31 cellular contexts compared by ENCODE assay signal in the genomic region with DNA sequence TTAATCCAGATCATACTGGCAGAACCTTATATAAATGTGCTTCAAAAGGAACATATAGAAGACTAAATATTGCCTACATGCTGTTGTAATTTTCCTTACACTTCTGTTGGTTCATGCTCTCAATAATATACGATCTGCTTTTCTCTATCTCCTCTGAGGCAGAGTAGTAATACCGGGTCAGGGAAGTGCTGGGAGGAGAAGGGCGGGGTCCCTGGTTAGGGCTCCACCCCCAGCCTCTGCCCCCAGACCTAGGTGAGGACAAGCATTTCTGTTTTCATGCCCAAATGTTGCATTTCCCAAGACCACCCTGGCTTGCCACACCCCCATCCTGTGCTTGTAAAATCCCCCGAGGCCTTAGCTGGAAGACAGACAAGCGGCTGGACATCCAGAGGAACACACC. TPM values are rescaled to one million over a fixed set of nuclear protein-coding genes. Genes with fewer than 3 reads are reported as not detected.
"Had no signal": no experiment of that assay in that cellular context is flagged by ENCODE, and none has a peak within 500 bp of the region (broad histone marks: within the 10 kb centered on the region; RNA-seq: fewer than 3 reads in every experiment).

No MANE protein-coding gene starts in this region.

- ATAC-seq: activated CD4-positive, alpha-beta T cell treated with anti-CD3 and anti-CD28 coated beads for 36 hours; Panc1 had no signal

- H3K4me3 Mint-ChIP-seq: activated CD4-positive, alpha-beta memory T cell treated with anti-CD3 and anti-CD28 coated beads, Interleukin-2, amount 10 ng/mL, durations not matched to agents 7 days and 5 days; activated CD4-positive, alpha-beta T cell treated with anti-CD3 and anti-CD28 coated beads for 36 hours; activated naive CD8-positive, alpha-beta T cell treated with anti-CD3 and anti-CD28 coated beads, Interleukin-2, amount 10 ng/mL, durations not matched to agents 7 days and 5 days had no signal

- H3K9ac ChIP-seq: SK-N-SH had no signal

- H3K36me3 ChIP-seq: adrenal gland, breast epithelium, SJCRH30 had no signal

- DNase-seq: activated CD4-positive, alpha-beta memory T cell treated with anti-CD3 and anti-CD28 coated beads, Interleukin-2, amount 10 ng/mL, durations not matched to agents 7 days and 5 days; activated CD4-positive, alpha-beta T cell treated with anti-CD3 and anti-CD28 coated beads for 36 hours; activated CD4-positive, alpha-beta T cell treated with anti-CD3 and anti-CD28 coated beads, Interleukin-2, amount 50 U/mL, for 1 hour; activated CD8-positive, alpha-beta memory T cell treated with anti-CD3 and anti-CD28 coated beads, Interleukin-2, amount 50 U/mL, for 4 hours; activated naive CD4-positive, alpha-beta T cell treated with anti-CD3 and anti-CD28 coated beads, Interleukin-2, amount 50 U/mL, for 16 hours; activated naive CD8-positive, alpha-beta T cell treated with anti-CD3 and anti-CD28 coated beads, Interleukin-2, amount 10 ng/mL, durations not matched to agents 7 days and 5 days; adrenal gland; anterior cingulate cortex; central memory CD4-positive, alpha-beta T cell; KG1; MV-4-11; NCI-H1092 treated with DMSO at 0.1 percent for 48 hours; NCI-H1417 treated with DMSO at 0.1 percent for 48 hours; NCI-H1694; NCI-H2029; NCI-H2107; NCI-H2171 treated with DMSO at 0.1 percent for 48 hours; NCI-H226; NCI-H510A; NCI-H526 treated with DMSO at 0.1 percent for 48 hours; NCI-H82; NK-92 treated with Interleukin-12 subunit alpha and Interleukin-12 subunit beta, amount 100 ng/mL, for 24 hours; OCI-M1; Right ventricle myocardium superior; SJCRH30; SK-N-SH; T-helper 1 cell had no signal

- H3K9me3 Mint-ChIP-seq: activated CD4-positive, alpha-beta memory T cell treated with anti-CD3 and anti-CD28 coated beads, Interleukin-2, amount 10 ng/mL, durations not matched to agents 7 days and 5 days; activated naive CD8-positive, alpha-beta T cell treated with anti-CD3 and anti-CD28 coated beads, Interleukin-2, amount 10 ng/mL, durations not matched to agents 7 days and 5 days had no signal

- H3K27ac ChIP-seq: adrenal gland, breast epithelium, SJCRH30, VCaP had no signal

- H3K36me3 Mint-ChIP-seq: activated naive CD8-positive, alpha-beta T cell treated with anti-CD3 and anti-CD28 coated beads, Interleukin-2, amount 10 ng/mL, durations not matched to agents 7 days and 5 days had no signal

- H3K4me1 Mint-ChIP-seq: activated CD4-positive, alpha-beta memory T cell treated with anti-CD3 and anti-CD28 coated beads, Interleukin-2, amount 10 ng/mL, durations not matched to agents 7 days and 5 days; activated CD4-positive, alpha-beta T cell treated with anti-CD3 and anti-CD28 coated beads for 36 hours; activated naive CD8-positive, alpha-beta T cell treated with anti-CD3 and anti-CD28 coated beads, Interleukin-2, amount 10 ng/mL, durations not matched to agents 7 days and 5 days had no signal

- H3K27me3 ChIP-seq: adrenal gland, breast epithelium, SJCRH30 had no signal

- H3K9me3 ChIP-seq: adrenal gland, breast epithelium, SJCRH30, SK-N-SH had no signal

- H3K27ac Mint-ChIP-seq: activated CD4-positive, alpha-beta memory T cell treated with anti-CD3 and anti-CD28 coated beads, Interleukin-2, amount 10 ng/mL, durations not matched to agents 7 days and 5 days; activated CD4-positive, alpha-beta T cell treated with anti-CD3 and anti-CD28 coated beads for 36 hours; activated naive CD8-positive, alpha-beta T cell treated with anti-CD3 and anti-CD28 coated beads, Interleukin-2, amount 10 ng/mL, durations not matched to agents 7 days and 5 days had no signal

- H3K4me1 ChIP-seq: adrenal gland, breast epithelium, SJCRH30 had no signal

- H3K4me3 ChIP-seq: adrenal gland, breast epithelium, SJCRH30 had no signal

RNA-seq across cellular contexts. Expression of a gene that starts 55.3 kb away (rescaled TPM):
- total RNA-seq: activated CD4-positive, alpha-beta memory T cell treated with anti-CD3 and anti-CD28 coated beads, Interleukin-2, amount 10 ng/mL, durations not matched to agents 7 days and 5 days; activated naive CD8-positive, alpha-beta T cell treated with anti-CD3 and anti-CD28 coated beads, Interleukin-2, amount 10 ng/mL, durations not matched to agents 7 days and 5 days; SJCRH30; T-helper 2 cell treated with Interferon-gamma antibody and Interleukin-4, amounts not matched to agents 100 ng/mL and 5 ng/mL, for 36 hours had no signal
- polyA plus RNA-seq: SK-N-SH had no signal
